8 cellular contexts compared by ENCODE assay signal in genomic region chr1:237799762-237800474, GRCh38.
A peak's percentile ranks its signal among the peaks of the same experiment; 100 is the strongest.
DNase-seq lines count a peak whose midpoint lies in the region; ATAC-seq and TF ChIP-seq lines count a peak whose summit lies in the region.

No MANE protein-coding gene starts in this region.

- H3K27me3 Mint-ChIP-seq in activated naive CD8-positive, alpha-beta T cell treated with anti-CD3 and anti-CD28 coated beads, Interleukin-2, amount 10 ng/mL, durations not matched to agents 7 days and 5 days = peaks cover 2% of the 10 kb centered on the region

- DNase-seq in ELR (ENCODE audit: low read depth) (peak; percentile 85), NCI-H69 (lab: John Stamatoyannopoulos, UW) (peak; percentile 88), kidney epithelial cell (ENCODE audit: low read depth) (peak; percentile 14), testis (peak; percentile 77), ureter (ENCODE audit: low spot score) (no peak)
- peak; percentile 36 for DNase-seq in activated naive CD8-positive, alpha-beta T cell treated with anti-CD3 and anti-CD28 coated beads, Interleukin-2, amount 10 ng/mL, durations not matched to agents 7 days and 5 days

- no peaks in the 10 kb centered on the region for H3K36me3 Mint-ChIP-seq in activated naive CD8-positive, alpha-beta T cell treated with anti-CD3 and anti-CD28 coated beads, Interleukin-2, amount 10 ng/mL, durations not matched to agents 7 days and 5 days

- WGBS in testis, 2 donors = 38 to 48% methylated on average over 5 of the region's 5 CpGs

- H3K27me3 ChIP-seq in kidney epithelial cell (ENCODE audit: control insufficient read depth, insufficient read depth, low read length) = no peaks in the 10 kb centered on the region
- no peaks in the 10 kb centered on the region for H3K27me3 ChIP-seq in testis

- intact Hi-C loops in testis (cut with DNase I; ENCODE audit: low total_unique reads) = no loop called here

- H3K4me1 ChIP-seq in testis = no peaks in the 10 kb centered on the region

- H3K9me3 Mint-ChIP-seq in activated naive CD8-positive, alpha-beta T cell treated with anti-CD3 and anti-CD28 coated beads, Interleukin-2, amount 10 ng/mL, durations not matched to agents 7 days and 5 days = no peaks in the 10 kb centered on the region

- no peak overlapping the region for H3K27ac ChIP-seq in testis

- POLR2A ChIA-PET in activated naive CD8-positive, alpha-beta T cell treated with anti-CD3 and anti-CD28 coated beads, Interleukin-2, amount 10 ng/mL, durations not matched to agents 7 days and 5 days (lab: Charles Lee) = interaction anchor here (1.3 kb wide), 1 partner anchor 45 kb away, joined by 3 read pairs; no protein-coding TSS in a partner anchor

- TF ChIP-seq CTCF in kidney epithelial cell (IDR thresholded peaks at IDR 0.05; ENCODE audit: insufficient read depth, low read length, poor library complexity, severe bottlenecking) (peak; percentile 57), testis (IDR thresholded peaks at IDR 0.05) (no peak)

- no peaks in the 10 kb centered on the region for H3K4me1 Mint-ChIP-seq in activated naive CD8-positive, alpha-beta T cell treated with anti-CD3 and anti-CD28 coated beads, Interleukin-2, amount 10 ng/mL, durations not matched to agents 7 days and 5 days

- no peak for TF ChIP-seq POLR2A in testis (IDR thresholded peaks at IDR 0.05)

- no peaks in the 10 kb centered on the region for H3K9me3 ChIP-seq in testis

- no peak overlapping the region for H3K27ac Mint-ChIP-seq in activated naive CD8-positive, alpha-beta T cell treated with anti-CD3 and anti-CD28 coated beads, Interleukin-2, amount 10 ng/mL, durations not matched to agents 7 days and 5 days

- ATAC-seq in GM19395 (IDR thresholded peaks at IDR 0.05; ENCODE audit: unreplicated experiment) (peak; percentile 98), HG03354 (IDR thresholded peaks at IDR 0.05; ENCODE audit: poor library complexity, severe bottlenecking, unreplicated experiment) (peak; percentile 86)
- peak; percentile 83 for ATAC-seq in activated naive CD8-positive, alpha-beta T cell treated with anti-CD3 and anti-CD28 coated beads, Interleukin-2, amount 10 ng/mL, durations not matched to agents 7 days and 5 days (ENCODE audit: low read depth)

- H3K36me3 ChIP-seq in kidney epithelial cell (ENCODE audit: control insufficient read depth, insufficient read depth, low read length) (no peaks in the 10 kb centered on the region), testis (ENCODE audit: low read depth, missing control alignments) (no peaks in the 10 kb centered on the region)

- no peak overlapping the region for H3K4me3 Mint-ChIP-seq in activated naive CD8-positive, alpha-beta T cell treated with anti-CD3 and anti-CD28 coated beads, Interleukin-2, amount 10 ng/mL, durations not matched to agents 7 days and 5 days

- H3K4me3 ChIP-seq in kidney epithelial cell (ENCODE audit: low read depth, low read length) = no peak overlapping the region
- peak overlapping the region in 1 of 2 donors; percentile 4 for H3K4me3 ChIP-seq in testis
